26 cellular contexts compared by ENCODE assay signal in genomic region chr11:71349627-71350026, GRCh38.
A peak's percentile ranks its signal among the peaks of the same experiment; 100 is the strongest.
DNase-seq lines count a peak whose midpoint lies in the region; ATAC-seq, FAIRE-seq and TF ChIP-seq lines count a peak whose summit lies in the region.
"Had no signal": no experiment of that assay in that cellular context is flagged by ENCODE, and none has a peak within 500 bp of the region (broad histone marks: within the 10 kb centered on the region; RNA-seq: fewer than 3 reads in every experiment).

No MANE protein-coding gene starts in this region.

- H3K9me3 ChIP-seq in HepG2 (ENCODE audit: low read length) (no peaks in the 10 kb centered on the region), right lobe of liver (no peaks in the 10 kb centered on the region), spleen (no peaks in the 10 kb centered on the region), Karpas-422 (ENCODE audit: low read length) (no peaks in the 10 kb centered on the region)
- H3K9me3 ChIP-seq: A549; BE2C; BLaER1 treated with 17β-estradiol and CSF1 and Interleukin-3, amounts not matched to agents 10 nM and 100 nM had no signal

- H3K4me3 ChIP-seq in HepG2 (replicated peaks in 1 of 3; ENCODE audit: insufficient read depth in 1 of 3, low read depth in 2 of 3, low read length in 3 of 3) (no peak overlapping the region), right lobe of liver (no peak overlapping the region), spleen (no peak overlapping the region), Karpas-422 (ENCODE audit: low read length) (no peak overlapping the region)
- H3K4me3 ChIP-seq: A549; BLaER1 treated with 17β-estradiol and CSF1 and Interleukin-3, amounts not matched to agents 10 nM and 100 nM; GM23338 had no signal

- peak; percentile 43 for ATAC-seq in HepG2
- no peak for ATAC-seq in right lobe of liver
- ATAC-seq: A549, GM23338, HCT116 had no signal

- intact Hi-C loops in HepG2 (cut with micrococcal nuclease; ENCODE audit: unreplicated experiment), result no loop called here
- intact Hi-C loops in right lobe of liver (cut with DNase I), result loop anchor here in 1 of 2 donors (10.0 kb wide), 1 partner anchor 235 kb away; no protein-coding TSS in a partner anchor
- intact Hi-C loops in spleen (cut with DNase I; ENCODE audit: low total_unique reads), result no loop called here

- POLR2A ChIA-PET in HepG2 (lab: Yijun Ruan, JAX), result no interaction called here

- CTCF ChIA-PET in HepG2 (lab: Yijun Ruan, JAX; ENCODE audit: low intra/inter-chr PET ratio, low total read pairs), result no interaction called here

- H3K27me3 ChIP-seq in HepG2 (ENCODE audit: control insufficient read depth in 1 of 2, insufficient read depth in 2 of 2, low read length in 2 of 2), result peaks cover 12 to 58% of the 10 kb centered on the region in 2 experiments
- H3K27me3 ChIP-seq in right lobe of liver, result no peaks in the 10 kb centered on the region
- H3K27me3 ChIP-seq in spleen (replicated peaks in 1 of 7), result peaks cover 0 to 28% (median 3%) of the 10 kb centered on the region in 7 donors
- H3K27me3 ChIP-seq in Karpas-422 (ENCODE audit: low read length), result no peaks in the 10 kb centered on the region
- H3K27me3 ChIP-seq: BLaER1 treated with 17β-estradiol and CSF1 and Interleukin-3, amounts not matched to agents 10 nM and 100 nM had no signal

- TF ChIP-seq EP300 in HepG2 (IDR thresholded peaks at IDR 0.05; ENCODE audit: low read depth in 2 of 2, low read length in 2 of 2) (no peak), HepG2 (CRISPR knock-in tag; IDR thresholded peaks at IDR 0.05; ENCODE audit: borderline replicate concordance) (no peak)

- H3K79me2 ChIP-seq in HepG2 (ENCODE audit: insufficient read depth, low read length) (no peaks in the 10 kb centered on the region), Karpas-422 (ENCODE audit: low read length) (no peaks in the 10 kb centered on the region)

- H3K4me2 ChIP-seq in HepG2 (ENCODE audit: low read depth, low read length) (no peak overlapping the region), Karpas-422 (ENCODE audit: low read depth, low read length, poor library complexity, severe bottlenecking) (no peak overlapping the region)
- H3K4me2 ChIP-seq: A549; BLaER1 treated with 17β-estradiol and CSF1 and Interleukin-3, amounts not matched to agents 10 nM and 100 nM; GM23338 had no signal

- H2AFZ ChIP-seq in HepG2 (ENCODE audit: low read length) (no peak overlapping the region), Karpas-422 (ENCODE audit: low read length) (no peak overlapping the region)
- H2AFZ ChIP-seq: GM23338 had no signal

- H3K4me1 ChIP-seq in HepG2 (ENCODE audit: insufficient read depth, low read length) (no peaks in the 10 kb centered on the region), right lobe of liver (no peaks in the 10 kb centered on the region), spleen (no peaks in the 10 kb centered on the region), Karpas-422 (ENCODE audit: low read length) (no peaks in the 10 kb centered on the region)
- H3K4me1 ChIP-seq: A549; BE2C; BLaER1 treated with 17β-estradiol and CSF1 and Interleukin-3, amounts not matched to agents 10 nM and 100 nM had no signal

- H3K27ac ChIP-seq in HepG2 (ENCODE audit: extremely low read length, insufficient read depth, low read length), result no peak overlapping the region
- no peak overlapping the region for H3K27ac ChIP-seq in right lobe of liver
- no peak overlapping the region for H3K27ac ChIP-seq in spleen
- H3K27ac ChIP-seq in Karpas-422 (ENCODE audit: low read length), result no peak overlapping the region
- H3K27ac ChIP-seq: A549; BLaER1 treated with 17β-estradiol and CSF1 and Interleukin-3, amounts not matched to agents 10 nM and 100 nM had no signal

- no peaks in the 10 kb centered on the region for H4K20me1 ChIP-seq in HepG2 (ENCODE audit: insufficient read depth, low read length)
- no peaks in the 10 kb centered on the region for H4K20me1 ChIP-seq in Karpas-422 (ENCODE audit: insufficient read depth, low read depth, low read length)
- H4K20me1 ChIP-seq: BLaER1 treated with 17β-estradiol and CSF1 and Interleukin-3, amounts not matched to agents 10 nM and 100 nM had no signal

- no peaks in the 10 kb centered on the region for H3K9me2 ChIP-seq in Karpas-422 (replicated peaks; ENCODE audit: insufficient read depth, low read length)

- FAIRE-seq in HepG2 (lab: Jason Lieb, UNC), result no peak
- FAIRE-seq: A549, D721Med, GM12891, GM18507 had no signal

- H3K9ac ChIP-seq in HepG2 (ENCODE audit: insufficient read depth, low read depth, low read length) (no peak overlapping the region), Karpas-422 (ENCODE audit: low read length) (no peak overlapping the region)
- H3K9ac ChIP-seq: BLaER1 treated with 17β-estradiol and CSF1 and Interleukin-3, amounts not matched to agents 10 nM and 100 nM had no signal

- H3K36me3 ChIP-seq in HepG2 (replicated peaks in 1 of 2; ENCODE audit: control insufficient read depth in 1 of 2, insufficient read depth in 2 of 2, low read length in 2 of 2) (no peaks in the 10 kb centered on the region), right lobe of liver (no peaks in the 10 kb centered on the region), spleen (no peaks in the 10 kb centered on the region), Karpas-422 (ENCODE audit: insufficient read depth, low read length) (no peaks in the 10 kb centered on the region)
- H3K36me3 ChIP-seq: BE2C; BLaER1 treated with 17β-estradiol and CSF1 and Interleukin-3, amounts not matched to agents 10 nM and 100 nM had no signal

- in situ Hi-C loops in HepG2 (cut with HindIII; ENCODE audit: extremely low pct_ligation_motif_present, low pct_unique_long_range_greater_than_20kb), result no loop called here

- TF ChIP-seq POLR2A in HepG2 (IDR thresholded peaks at IDR 0.05; ENCODE audit: insufficient read depth in 1 of 2, low read depth in 2 of 2, low read length in 2 of 2), result no peak
- TF ChIP-seq POLR2A in right lobe of liver (IDR thresholded peaks at IDR 0.05), result no peak
- no peak for TF ChIP-seq POLR2A in spleen (IDR thresholded peaks at IDR 0.05)

- no peak for TF ChIP-seq RAD21 in HepG2 (CRISPR knock-in tag; IDR thresholded peaks at IDR 0.05)

- WGBS in HepG2 (ENCODE audit: low lambda C conversion rate), result 2% methylated on average over 9 of the region's 12 CpGs
- no CpG with 5 or more reads among the region's 12 CpGs for WGBS in right lobe of liver (ENCODE audit: insufficient coverage, low coverage, low lambda C conversion rate, missing lambda C conversion rate)
- 68 to 73% (median 71%) methylated on average over 9 to 12 of the region's 12 CpGs for WGBS in spleen, 5 donors

- DNase-seq in NCI-H2107 treated with DMSO at 0.1 percent for 48 hours (lab: John Stamatoyannopoulos, UW; ENCODE audit: unreplicated experiment), result peak; percentile 4
- no peak for DNase-seq in NCI-H2107 (lab: John Stamatoyannopoulos, UW)
- no peak for DNase-seq in HepG2 (ENCODE audit: low spot score)
- no peak for DNase-seq in right lobe of liver
- peak; percentile 35 for DNase-seq in RPMI8226
- peak; percentile 53 for DNase-seq in spleen
- no peak for DNase-seq in Karpas-422
- DNase-seq in GM10266 (ENCODE audit: extremely low spot score), result no peak
- DNase-seq: 8988T; ACHN; AML-193; BE2C; CD4-positive, alpha-beta T cell; CD8-positive, alpha-beta memory T cell; DMS 273 treated with DMSO at 0.1 percent for 48 hours; DMS79; EL; GDM1; H9 had no signal

- TF ChIP-seq CTCF in HepG2 (CRISPR knock-in tag; IDR thresholded peaks at IDR 0.05), result no peak
- no peak for TF ChIP-seq CTCF in right lobe of liver (IDR thresholded peaks at IDR 0.05)
- no peak for TF ChIP-seq CTCF in spleen (IDR thresholded peaks at IDR 0.05 in 8 of 11, conservative IDR thresholded peaks at IDR 0.05 in 3 of 11)
- TF ChIP-seq CTCF in GM10266 (IDR thresholded peaks at IDR 0.05; ENCODE audit: control insufficient read depth, insufficient read depth, low read depth, missing control alignments), result no peak

- no TSS peak for BruUV-seq in HepG2 (replicated peaks; lab: Mats Ljungman, UMichigan)

TF ChIP-seq in HepG2, 621 proteins besides CTCF, POLR2A, EP300 and RAD21 (continues in another document):
- TF ChIP-seq ZNF629 (CRISPR knock-in tag; conservative IDR thresholded peaks at IDR 0.05) (no peak), SMYD3 (CRISPR knock-in tag; IDR thresholded peaks at IDR 0.05) (no peak), ZGPAT (CRISPR knock-in tag; IDR thresholded peaks at IDR 0.05) (no peak), ZMYM3 (CRISPR knock-in tag; IDR thresholded peaks at IDR 0.05) (no peak), KLF15 (CRISPR knock-in tag; IDR thresholded peaks at IDR 0.05; ENCODE audit: borderline replicate concordance) (no peak), E2F5 (CRISPR knock-in tag; conservative IDR thresholded peaks at IDR 0.05) (no peak), SOX5 (CRISPR knock-in tag; IDR thresholded peaks at IDR 0.05; ENCODE audit: borderline replicate concordance) (no peak), BCL3 (CRISPR knock-in tag; IDR thresholded peaks at IDR 0.05) (no peak), HOXA5 (CRISPR knock-in tag; IDR thresholded peaks at IDR 0.05) (no peak), ZNF484 (CRISPR knock-in tag; IDR thresholded peaks at IDR 0.05; ENCODE audit: borderline replicate concordance, low read depth) (no peak)

Comparison
In these comparisons a context has a peak if more than half of its experiments do, and no peak if none do; other contexts are left out.
1. DNase-seq: peak in NCI-H2107 treated with DMSO at 0.1 percent for 48 hours (single experiment), RPMI8226 (single experiment) and spleen (single experiment); none in NCI-H2107 (single experiment), HepG2 (single experiment), right lobe of liver (0 of 3), Karpas-422 (single experiment) and GM10266 (single experiment).